ENCODE assay signal across 8 cellular contexts in the genomic region with DNA sequence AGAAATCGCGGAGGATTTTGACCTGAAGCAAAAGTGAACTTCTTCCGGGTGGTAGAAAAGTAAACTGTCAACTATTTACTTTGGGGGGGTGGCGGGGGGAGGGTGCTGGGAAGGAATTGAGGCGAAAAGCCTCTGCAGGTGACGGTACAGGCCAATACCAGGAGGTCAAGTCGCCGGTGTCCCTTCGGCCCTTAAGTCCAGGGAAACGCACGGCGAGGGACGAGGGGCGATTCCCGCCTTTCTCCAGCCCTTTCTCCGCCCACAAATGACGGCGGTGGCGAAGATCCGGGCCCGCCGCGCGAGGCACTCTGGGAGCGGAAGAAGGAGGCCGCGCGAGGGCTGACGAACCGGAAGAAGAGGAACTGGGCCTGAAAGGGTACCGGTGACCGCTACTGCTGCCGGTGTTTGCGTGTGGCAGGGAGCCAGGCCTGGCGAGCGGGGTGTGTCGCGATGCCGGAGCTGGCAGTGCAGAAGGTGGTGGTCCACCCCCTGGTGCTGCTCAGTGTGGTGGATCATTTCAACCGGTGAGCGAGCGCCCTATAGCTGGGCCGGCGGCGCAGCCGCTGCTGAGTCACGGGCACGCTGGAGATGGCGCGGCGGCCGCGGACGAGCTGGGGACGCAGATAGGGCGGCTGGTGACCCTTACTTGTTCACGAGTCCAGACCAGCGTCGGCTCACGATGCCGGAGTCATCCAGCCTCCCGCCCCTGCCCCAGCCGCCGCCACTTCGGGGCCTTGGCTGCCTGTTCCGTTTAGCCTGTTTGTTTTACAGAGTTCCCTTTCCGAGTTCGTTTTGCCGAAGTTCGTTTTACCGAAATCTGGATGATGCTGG. TPM values are rescaled to one million over a fixed set of nuclear protein-coding genes. Genes with fewer than 3 reads are reported as not detected.
DNase-seq lines count a peak whose midpoint lies in the region; ATAC-seq and TF ChIP-seq lines count a peak whose summit lies in the region.

TSS of gene PSMD7 (plus strand) at position 350 of the 831 bp plus-strand sequence. CDS start at position 451, 101 bp downstream.

- intact Hi-C loops in breast epithelium (cut with DNase I; ENCODE audit: low total_unique reads): no loop called here

- ATAC-seq in GM18870 (IDR thresholded peaks at IDR 0.05; ENCODE audit: unreplicated experiment): peak; percentile 80
- ATAC-seq in HG03108 (IDR thresholded peaks at IDR 0.05; ENCODE audit: unreplicated experiment): peak; percentile 95

- H3K9me3 ChIP-seq in WERI-Rb-1 (ENCODE audit: severe bottlenecking) (no peaks in the 10 kb centered on the region), breast epithelium (peaks cover 3 to 4% of the 10 kb centered on the region in 2 donors), iPS-18c (ENCODE audit: control insufficient read depth, insufficient read depth, low read length) (no peaks in the 10 kb centered on the region), skeletal muscle tissue (ENCODE audit: control insufficient read depth in 3 of 3, low read length in 3 of 3) (peaks cover 0 to 2% (median 2%) of the 10 kb centered on the region in 3 donors)

- TF ChIP-seq CTCF in WERI-Rb-1 (IDR thresholded peaks at IDR 0.05; ENCODE audit: low read depth, low read length) (no peak), breast epithelium (IDR thresholded peaks at IDR 0.05) (no peak)

- peak within 1 kb of the TSS; percentile 97 for H3K27ac ChIP-seq in WERI-Rb-1
- H3K27ac ChIP-seq in breast epithelium: peak within 1 kb of the TSS; percentile 97 to 98
- peak within 1 kb of the TSS; percentile 97 for H3K27ac ChIP-seq in skeletal muscle tissue (ENCODE audit: low read depth, low read length)

- peak within 1 kb of the TSS; percentile 98 for H3K4me3 ChIP-seq in WERI-Rb-1 (ENCODE audit: low read depth, low read length)
- H3K4me3 ChIP-seq in breast epithelium: peak within 1 kb of the TSS; percentile 81 to 97 (median 92)
- H3K4me3 ChIP-seq in iPS-18c (ENCODE audit: insufficient read depth, low read depth, low read length): peak within 1 kb of the TSS; percentile 95
- H3K4me3 ChIP-seq in skeletal muscle tissue (ENCODE audit: low read length in 3 of 3): peak within 1 kb of the TSS; percentile 94 to 100 (median 98)

- TF ChIP-seq POLR2A in breast epithelium (IDR thresholded peaks at IDR 0.05): peak; percentile 77

- peaks cover 45% of the 10 kb centered on the region for H3K36me3 ChIP-seq in WERI-Rb-1
- no peaks in the 10 kb centered on the region for H3K36me3 ChIP-seq in breast epithelium
- peaks cover 8 to 30% (median 24%) of the 10 kb centered on the region in 3 donors for H3K36me3 ChIP-seq in skeletal muscle tissue (ENCODE audit: control insufficient read depth in 3 of 3, insufficient read depth in 3 of 3, low read length in 3 of 3)

- H3K27me3 ChIP-seq in WERI-Rb-1 (ENCODE audit: insufficient read depth, low read depth, severe bottlenecking) (no peaks in the 10 kb centered on the region), breast epithelium (no peaks in the 10 kb centered on the region), skeletal muscle tissue (ENCODE audit: control insufficient read depth in 3 of 3, insufficient read depth in 3 of 3, low read length in 3 of 3) (no peaks in the 10 kb centered on the region)

- peak; percentile 95 for DNase-seq in ACHN
- peak; percentile 65 for DNase-seq in NCI-H2196 treated with DMSO at 0.1 percent for 48 hours (lab: John Stamatoyannopoulos, UW; ENCODE audit: unreplicated experiment)
- peak; percentile 91 for DNase-seq in WERI-Rb-1
- peak; percentile 86 to 93 for DNase-seq in breast epithelium (ENCODE audit: low spot score in 2 of 2)

- in situ Hi-C loops in ACHN (cut with HindIII; ENCODE audit: low pct_ligation_motif_present, low pct_unique_long_range_greater_than_20kb, low sequenced_read_pairs): no loop called here

- peaks cover 4 to 10% of the 10 kb centered on the region in 2 donors for H3K4me1 ChIP-seq in breast epithelium
- H3K4me1 ChIP-seq in skeletal muscle tissue (ENCODE audit: control insufficient read depth in 3 of 3, insufficient read depth in 3 of 3, low read length in 3 of 3): peaks cover 13 to 34% (median 26%) of the 10 kb centered on the region in 3 donors

- peak within 1 kb of the TSS; percentile 96 to 98 (median 97) for H3K9ac ChIP-seq in skeletal muscle tissue (ENCODE audit: low read depth in 1 of 3, low read length in 3 of 3)

RNA-seq across cellular contexts. Expression of gene PSMD7, which starts in this region (rescaled TPM):
- total RNA-seq in breast epithelium (10 to 100 TPM; 51.5 to 99.9 (median 76.0) TPM), skeletal muscle tissue (40.7 TPM)

Comparison
In these comparisons a context has a peak if more than half of its experiments do, and no peak if none do; other contexts are left out.
1. Peak in every context shown above with its lines: DNase-seq, ATAC-seq, H3K4me3 ChIP-seq and H3K27ac ChIP-seq.